ENCODE assay signal across 1 cellular context in genomic region chr6:36759177-36759757, GRCh38.
TF ChIP-seq lines count a peak whose summit lies in the region.

No MANE protein-coding gene starts in this region.

TF ChIP-seq in GM12878, 131 proteins besides CTCF, POLR2A, EP300 and RAD21 (continued from another document):
- no peak for TF ChIP-seq SKIL (IDR thresholded peaks at IDR 0.05; ENCODE audit: low read depth, poor library complexity, severe bottlenecking)
- no peak for TF ChIP-seq FOXM1 (IDR thresholded peaks at IDR 0.05; ENCODE audit: low read depth, low read length)
- TF ChIP-seq EED (IDR thresholded peaks at IDR 0.05; ENCODE audit: low read depth): no peak
- TF ChIP-seq ZZZ3 (IDR thresholded peaks at IDR 0.05; ENCODE audit: control insufficient read depth, insufficient read length, low read depth): no peak
- no peak for TF ChIP-seq ZBED1 (IDR thresholded peaks at IDR 0.05; ENCODE audit: borderline replicate concordance)
- no peak for TF ChIP-seq SMAD5 (IDR thresholded peaks at IDR 0.05; ENCODE audit: low read depth)
- no peak for TF ChIP-seq CREB1 (IDR thresholded peaks at IDR 0.05; ENCODE audit: low read depth)
- TF ChIP-seq IKZF2 (IDR thresholded peaks at IDR 0.05): peak in 1 of 2 experiments; percentile 36; a peak in 2 of 4 replicates
- no peak for TF ChIP-seq IRF5 (IDR thresholded peaks at IDR 0.05; ENCODE audit: borderline replicate concordance)
- TF ChIP-seq ZBTB33 (IDR thresholded peaks at IDR 0.05): no peak
- no peak for TF ChIP-seq SREBF2 (IDR thresholded peaks at IDR 0.05; ENCODE audit: low read length)
- TF ChIP-seq ZNF622 (IDR thresholded peaks at IDR 0.05): no peak
- TF ChIP-seq NR2C2 (IDR thresholded peaks at IDR 0.05; ENCODE audit: borderline replicate concordance, control insufficient read depth, insufficient read length, low read depth): no peak
- no peak for TF ChIP-seq IRF3 (IDR thresholded peaks at IDR 0.05)
- no peak for TF ChIP-seq RELA (IDR thresholded peaks at IDR 0.05; ENCODE audit: borderline replicate concordance, partially characterized antibody)
- TF ChIP-seq NFYA (IDR thresholded peaks at IDR 0.05; ENCODE audit: borderline replicate concordance, low read depth, low read length): no peak
- peak; percentile 74 for TF ChIP-seq YY1 (IDR thresholded peaks at IDR 0.05; ENCODE audit: low read depth, low read length)
- TF ChIP-seq RB1 (IDR thresholded peaks at IDR 0.05; ENCODE audit: borderline replicate concordance): peak; percentile 40; the same call in 1 of the 2 replicates
- TF ChIP-seq GABPA (IDR thresholded peaks at IDR 0.05; ENCODE audit: low read depth): no peak
- no peak for TF ChIP-seq SIX5 (IDR thresholded peaks at IDR 0.05; ENCODE audit: low read depth, low read length, severe bottlenecking)
- no peak for TF ChIP-seq EZH2 (IDR thresholded peaks at IDR 0.05; ENCODE audit: borderline replicate concordance, control insufficient read depth, low read depth, low read length)
- no peak for TF ChIP-seq MYB (IDR thresholded peaks at IDR 0.05; ENCODE audit: borderline replicate concordance, low read depth, low read length)
- no peak for TF ChIP-seq E2F4 (IDR thresholded peaks at IDR 0.05; ENCODE audit: low read depth, low read length)
- no peak for TF ChIP-seq BRCA1 (IDR thresholded peaks at IDR 0.05; ENCODE audit: low read depth, low read length)
- TF ChIP-seq ZBTB11 (CRISPR knock-in tag; IDR thresholded peaks at IDR 0.05): no peak
- no peak for TF ChIP-seq NR2C1 (IDR thresholded peaks at IDR 0.05)
- no peak for TF ChIP-seq MAX (IDR thresholded peaks at IDR 0.05; ENCODE audit: low read depth, low read length)
- no peak for TF ChIP-seq ZNF384 (IDR thresholded peaks at IDR 0.05; ENCODE audit: borderline replicate concordance, low read depth, low read length)
- TF ChIP-seq RUNX3 (IDR thresholded peaks at IDR 0.05; ENCODE audit: low read length): peak; percentile 43; the same call in 1 of the 2 replicates
- TF ChIP-seq PBX3 (IDR thresholded peaks at IDR 0.05; ENCODE audit: insufficient replicate concordance, low read depth, low read length): no peak
- no peak for TF ChIP-seq BCL3 (IDR thresholded peaks at IDR 0.05; ENCODE audit: borderline replicate concordance, insufficient read depth, low read depth, low read length, poor library complexity, severe bottlenecking)
- no peak for TF ChIP-seq JUND (IDR thresholded peaks at IDR 0.05; ENCODE audit: low read depth, low read length)
